15 cellular contexts compared by ENCODE assay signal in the genomic region with DNA sequence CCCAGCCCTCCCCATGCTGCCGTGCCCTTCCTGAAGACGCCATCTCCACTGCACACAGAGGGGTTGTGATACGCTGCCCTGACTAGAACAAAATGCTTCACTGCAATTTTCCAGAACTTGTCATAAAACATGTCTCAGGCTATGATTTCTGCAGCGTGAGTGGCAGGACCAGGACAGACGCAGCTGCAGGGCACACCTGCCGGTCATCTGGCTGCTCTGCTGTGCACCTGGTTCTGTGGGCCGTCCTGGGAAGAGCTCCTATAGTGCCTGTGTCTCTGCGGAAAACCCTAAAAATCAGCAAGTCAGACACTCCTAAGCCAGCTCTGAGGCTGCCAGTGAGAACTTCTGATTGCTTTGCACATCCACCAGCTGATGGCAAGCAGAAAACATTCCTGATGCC. TPM values are rescaled to one million over a fixed set of nuclear protein-coding genes. Genes with fewer than 3 reads are reported as not detected.
DNase-seq lines count a peak whose midpoint lies in the region; ATAC-seq and TF ChIP-seq lines count a peak whose summit lies in the region.
"Had no signal": no experiment of that assay in that cellular context is flagged by ENCODE, and none has a peak within 500 bp of the region (broad histone marks: within the 10 kb centered on the region; RNA-seq: fewer than 3 reads in every experiment).

No MANE protein-coding gene starts in this region.

- H3K27ac Mint-ChIP-seq in stimulated activated memory B cell treated with anti-CD40 and anti-IgM and Interleukin-4, amounts not matched to agents 10 μg/mL and 1 μg/mL and 100 μg/mL, for 72 hours, result no peak overlapping the region
- H3K27ac Mint-ChIP-seq: CD8-positive, alpha-beta memory T cell; GM23338; H9 had no signal

- no peak overlapping the region for H3K4me3 ChIP-seq in colonic mucosa
- H3K4me3 ChIP-seq: BLaER1, GM23338 had no signal

- no peaks in the 10 kb centered on the region for H3K27me3 Mint-ChIP-seq in stimulated activated memory B cell treated with anti-CD40 and anti-IgM and Interleukin-4, amounts not matched to agents 10 μg/mL and 1 μg/mL and 100 μg/mL, for 72 hours

- no peaks in the 10 kb centered on the region for H3K9me3 ChIP-seq in colonic mucosa

- peaks cover 7% of the 10 kb centered on the region for H3K9me3 Mint-ChIP-seq in stimulated activated memory B cell treated with anti-CD40 and anti-IgM and Interleukin-4, amounts not matched to agents 10 μg/mL and 1 μg/mL and 100 μg/mL, for 72 hours

- DNase-seq in NCI-H146 (lab: John Stamatoyannopoulos, UW), result peak; percentile 55
- DNase-seq in NCI-H146 treated with DMSO at 0.1 percent for 48 hours (lab: John Stamatoyannopoulos, UW; ENCODE audit: unreplicated experiment), result no peak
- DNase-seq in COLO668 (lab: John Stamatoyannopoulos, UW; ENCODE audit: unreplicated experiment), result peak; percentile 18
- peak; percentile 15 for DNase-seq in NCI-H774 (lab: John Stamatoyannopoulos, UW)
- no peak for DNase-seq in OCI-M2 (lab: John Stamatoyannopoulos, UW; ENCODE audit: unreplicated experiment)
- no peak for DNase-seq in colonic mucosa
- DNase-seq: 8988T; AML-193; CD8-positive, alpha-beta memory T cell; DMS79 treated with DMSO at 0.1 percent for 48 hours; EL; H9 had no signal

- H3K27ac ChIP-seq in colonic mucosa, result no peak overlapping the region
- H3K27ac ChIP-seq: BLaER1 had no signal

- no peaks in the 10 kb centered on the region for H3K4me1 ChIP-seq in colonic mucosa
- H3K4me1 ChIP-seq: BLaER1 had no signal

- H3K27me3 ChIP-seq in colonic mucosa, result no peaks in the 10 kb centered on the region
- H3K27me3 ChIP-seq: BLaER1 had no signal

- H3K9ac ChIP-seq in colonic mucosa (ENCODE audit: low read depth in 2 of 2, low read length in 2 of 2), result no peak overlapping the region
- H3K9ac ChIP-seq: BLaER1 had no signal

- no peaks in the 10 kb centered on the region for H3K4me1 Mint-ChIP-seq in stimulated activated memory B cell treated with anti-CD40 and anti-IgM and Interleukin-4, amounts not matched to agents 10 μg/mL and 1 μg/mL and 100 μg/mL, for 72 hours
- H3K4me1 Mint-ChIP-seq: CD8-positive, alpha-beta memory T cell had no signal

- no peak overlapping the region for H3K4me3 Mint-ChIP-seq in stimulated activated memory B cell treated with anti-CD40 and anti-IgM and Interleukin-4, amounts not matched to agents 10 μg/mL and 1 μg/mL and 100 μg/mL, for 72 hours
- H3K4me3 Mint-ChIP-seq: CD8-positive, alpha-beta memory T cell; GM23338; H9 had no signal

- ATAC-seq in stimulated activated memory B cell treated with anti-CD40 and anti-IgM and Interleukin-4, amounts not matched to agents 10 μg/mL and 1 μg/mL and 100 μg/mL, for 72 hours, result peak; percentile 21
- ATAC-seq: GM23338 had no signal

- H3K36me3 Mint-ChIP-seq in stimulated activated memory B cell treated with anti-CD40 and anti-IgM and Interleukin-4, amounts not matched to agents 10 μg/mL and 1 μg/mL and 100 μg/mL, for 72 hours, result no peaks in the 10 kb centered on the region
- H3K36me3 Mint-ChIP-seq: CD8-positive, alpha-beta memory T cell had no signal

- intact Hi-C loops in colonic mucosa (cut with DNase I), result no loop called here

- TF ChIP-seq CTCF in colonic mucosa (IDR thresholded peaks at IDR 0.05), result no peak

- no peaks in the 10 kb centered on the region for H3K36me3 ChIP-seq in colonic mucosa
- H3K36me3 ChIP-seq: BLaER1 had no signal

RNA-seq across cellular contexts. Expression of a gene that starts 39.7 kb away (rescaled TPM):
- total RNA-seq in colonic mucosa, result 10 to 100 TPM in 1 of 2 donors, 1 to 10 TPM in 1; 7.6 to 11.2 TPM

Comparison
In these comparisons a context has a peak if more than half of its experiments do, and no peak if none do; other contexts are left out.
1. DNase-seq: peak in NCI-H146 (single experiment), COLO668 (single experiment) and NCI-H774 (single experiment); none in NCI-H146 treated with DMSO at 0.1 percent for 48 hours (single experiment), OCI-M2 (single experiment) and colonic mucosa (single experiment).